18 cellular contexts compared by ENCODE assay signal in genomic region chr3:119318871-119319270, GRCh38. TPM values are rescaled to one million over a fixed set of nuclear protein-coding genes. Genes with fewer than 3 reads are reported as not detected.
DNase-seq lines count a peak whose midpoint lies in the region; ATAC-seq, FAIRE-seq and TF ChIP-seq lines count a peak whose summit lies in the region.
"Had no signal": no experiment of that assay in that cellular context is flagged by ENCODE, and none has a peak within 500 bp of the region (broad histone marks: within the 10 kb centered on the region; RNA-seq: fewer than 3 reads in every experiment).

No MANE protein-coding gene starts in this region.

- no peak overlapping the region for H3K27ac ChIP-seq in IMR-90 (ENCODE audit: insufficient read depth, low read length)
- H3K27ac ChIP-seq in mammary epithelial cell (ENCODE audit: insufficient read depth, low read depth, low read length) = no peak overlapping the region
- H3K27ac ChIP-seq: C4-2B, gastrocnemius medialis had no signal

- H3K4me1 ChIP-seq in IMR-90 (ENCODE audit: control insufficient read depth, insufficient read depth, low read length) (peaks cover 4% of the 10 kb centered on the region; the same call in 1 of the 2 replicates), adipocyte (ENCODE audit: control insufficient read depth, insufficient read depth, low read length) (peaks cover 17% of the 10 kb centered on the region), mammary epithelial cell (ENCODE audit: insufficient read depth, low read length) (peaks cover 19% of the 10 kb centered on the region)

- peak; percentile 62 for DNase-seq in AG04449 (ENCODE audit: low read depth, low spot score)
- peak; percentile 73 for DNase-seq in IMR-90
- peak; percentile 79 for DNase-seq in adipocyte (ENCODE audit: low read depth)
- peak; percentile 67 for DNase-seq in fibroblast of the aortic adventitia (ENCODE audit: low read depth)
- DNase-seq in frontal cortex (ENCODE audit: low spot score in 2 of 2) = no peak
- DNase-seq in NK-92 treated with Interleukin-12 subunit alpha and Interleukin-12 subunit beta, amount 100 ng/mL, for 24 hours (lab: John Stamatoyannopoulos, UW) = no peak
- DNase-seq in mammary epithelial cell = no peak
- DNase-seq in D721Med (ENCODE audit: insufficient read length, low spot score) = no peak
- DNase-seq: activated CD4-positive, alpha-beta T cell treated with anti-CD3 and anti-CD28 coated beads, Interleukin-2, amount 50 U/mL, for 1 hour; amygdala; cerebellar nuclear complex; gastrocnemius medialis; MV-4-11; NCI-H187 treated with DMSO at 0.1 percent for 48 hours; stimulated activated CD4-positive, alpha-beta T cell treated with anti-CD3 and anti-CD28 coated beads, Interleukin-2, amount 100 ng/mL, for 48 hours had no signal

- no peak overlapping the region for H2AK9ac ChIP-seq in IMR-90 (replicated peaks; ENCODE audit: low read depth, low read length, poor library complexity)

- H3K18ac ChIP-seq in IMR-90 (ENCODE audit: low read depth, low read length) = no peak overlapping the region

- H3K4ac ChIP-seq in IMR-90 (ENCODE audit: low read depth, low read length) = no peak overlapping the region

- no peaks in the 10 kb centered on the region for H3K79me2 ChIP-seq in mammary epithelial cell (ENCODE audit: insufficient read depth, low read length)

- H3K27me3 ChIP-seq in IMR-90 (ENCODE audit: control insufficient read depth, insufficient read depth, low read length) (no peaks in the 10 kb centered on the region), adipocyte (replicated peaks; ENCODE audit: control insufficient read depth, insufficient read depth, low read length) (no peaks in the 10 kb centered on the region), mammary epithelial cell (ENCODE audit: insufficient read depth, low read length) (no peaks in the 10 kb centered on the region)
- H3K27me3 ChIP-seq: gastrocnemius medialis had no signal

- H4K91ac ChIP-seq in IMR-90 (ENCODE audit: insufficient read depth, low read depth, low read length) = no peak overlapping the region

- H3K4me2 ChIP-seq in IMR-90 (ENCODE audit: low read depth, low read length) (no peak overlapping the region), mammary epithelial cell (ENCODE audit: insufficient read depth, low read depth, low read length) (no peak overlapping the region)

- no CpG with 5 or more reads among the region's 3 CpGs for WGBS in IMR-90 (ENCODE audit: extremely low coverage in 2 of 2, insufficient read length in 1 of 2), 2 experiments
- WGBS in mammary epithelial cell (ENCODE audit: low coverage, missing lambda C conversion rate) = 89% methylated on average over 3 of the region's 3 CpGs

- no peak overlapping the region for H4K5ac ChIP-seq in IMR-90 (ENCODE audit: low read depth, low read length)

- no peak for TF ChIP-seq POLR2A in IMR-90 (IDR thresholded peaks at IDR 0.05; ENCODE audit: low read depth, low read length)

- no peak overlapping the region for H2AK5ac ChIP-seq in IMR-90 (ENCODE audit: low read depth, low read length)

- BruUV-seq in IMR-90 (replicated peaks; lab: Mats Ljungman, UMichigan) (no TSS peak), mammary epithelial cell (replicated peaks; lab: Mats Ljungman, UMichigan) (no TSS peak)

- dilution Hi-C loops in IMR-90 (cut with HindIII; ENCODE audit: low sequenced_read_pairs, unreplicated experiment) = no loop called here
- dilution Hi-C loops in mammary epithelial cell (cut with HindIII; ENCODE audit: low sequenced_read_pairs) = no loop called here

- peaks cover 5% of the 10 kb centered on the region for H3K36me3 ChIP-seq in IMR-90 (ENCODE audit: control insufficient read depth, insufficient read depth, low read length)
- H3K36me3 ChIP-seq in adipocyte (ENCODE audit: control insufficient read depth, insufficient read depth, low read length, severe bottlenecking) = peaks cover 2% of the 10 kb centered on the region
- no peaks in the 10 kb centered on the region for H3K36me3 ChIP-seq in mammary epithelial cell (ENCODE audit: insufficient read depth, low read length)
- H3K36me3 ChIP-seq: gastrocnemius medialis had no signal

- no peak for FAIRE-seq in frontal cortex (lab: Jason Lieb, UNC)
- no peak for FAIRE-seq in D721Med (lab: Jason Lieb, UNC)
- FAIRE-seq: K562 had no signal

- POLR2A ChIA-PET in AG04449 (lab: Yijun Ruan, JAX) = interaction anchor here (1.9 kb wide), 1 partner anchor 24 kb away, joined by 7 read pairs; the partner anchor contains the start of gene ARHGAP31
- POLR2A ChIA-PET in IMR-90 (lab: Charles Lee; ENCODE audit: unreplicated experiment) = interaction anchor here (0.6 kb wide), 1 partner anchor 12 kb away, joined by 7 read pairs; no protein-coding TSS in a partner anchor

- in situ Hi-C loops in IMR-90 (cut with MboI; ENCODE audit: low sequenced_read_pairs) (no loop called here), mammary epithelial cell (cut with MboI; ENCODE audit: low sequenced_read_pairs in 2 of 2) (no loop called here)

- H3K9me3 ChIP-seq in IMR-90 (ENCODE audit: control insufficient read depth, insufficient read depth, low read length) (no peaks in the 10 kb centered on the region), adipocyte (ENCODE audit: control insufficient read depth, low read length) (no peaks in the 10 kb centered on the region), mammary epithelial cell (replicated peaks; ENCODE audit: insufficient read depth, low read length) (no peaks in the 10 kb centered on the region)
- H3K9me3 ChIP-seq: gastrocnemius medialis had no signal

- peaks cover 6% of the 10 kb centered on the region; the same call in 1 of the 2 replicates for H3K9me1 ChIP-seq in IMR-90 (ENCODE audit: insufficient read depth, low read length)

- H2BK15ac ChIP-seq in IMR-90 (ENCODE audit: low read depth, low read length) = no peak overlapping the region

- H3K23ac ChIP-seq in IMR-90 (ENCODE audit: low read depth, low read length) = no peak overlapping the region

- H2BK5ac ChIP-seq in IMR-90 (ENCODE audit: low read depth, low read length, poor library complexity, severe bottlenecking) = no peak overlapping the region

- TF ChIP-seq RAD21 in IMR-90 (IDR thresholded peaks at IDR 0.05; ENCODE audit: low read length) = no peak

- no peak overlapping the region for H2BK120ac ChIP-seq in IMR-90 (ENCODE audit: low read depth, low read length)

- H2BK20ac ChIP-seq in IMR-90 (ENCODE audit: low read depth, low read length) = no peak overlapping the region

- H3K4me3 ChIP-seq in AG04449 (ENCODE audit: low read depth, low read length) (no peak overlapping the region), IMR-90 (ENCODE audit: insufficient read depth, low read depth, low read length) (no peak overlapping the region), adipocyte (ENCODE audit: low read length) (no peak overlapping the region), fibroblast of the aortic adventitia (ENCODE audit: low read depth, low read length) (no peak overlapping the region), mammary epithelial cell (replicated peaks in 1 of 3; ENCODE audit: insufficient read depth in 1 of 3, low read depth in 2 of 3, low read length in 3 of 3) (no peak overlapping the region)
- H3K4me3 ChIP-seq: gastrocnemius medialis, K562 had no signal

- ATAC-seq in IMR-90 (ENCODE audit: low read depth) = no peak
- ATAC-seq: gastrocnemius medialis; K562; natural killer cell treated with Interleukin-12 subunit alpha and Interleukin-12 subunit beta and Interleukin-15 and Interleukin-18, amount 100 ng/mL, for 72 hours had no signal

- CTCF ChIA-PET in AG04449 (lab: Yijun Ruan, JAX) (interaction anchor here (0.9 to 1.5 kb wide), 2 partner anchors 12 to 78 kb away, joined by 3 to 4 read pairs; partner anchors contain the start of gene B4GALT4), IMR-90 (lab: Yijun Ruan, JAX) (interaction anchor here (0.6 to 0.7 kb wide), 3 partner anchors 11 to 65 kb away, joined by 3 read pairs; no protein-coding TSS in a partner anchor), mammary epithelial cell (lab: Charles Lee; ENCODE audit: low non-redundant PET) (no interaction called here)

- H3K14ac ChIP-seq in IMR-90 (replicated peaks; ENCODE audit: low read depth, low read length) = no peak overlapping the region

- intact Hi-C loops in IMR-90 (cut with micrococcal nuclease) (no loop called here), mammary epithelial cell (cut with micrococcal nuclease) (no loop called here)

- no peak overlapping the region for H3K9ac ChIP-seq in IMR-90 (ENCODE audit: low read depth, low read length)
- H3K9ac ChIP-seq in adipocyte (ENCODE audit: low read length) = no peak overlapping the region
- H3K9ac ChIP-seq in mammary epithelial cell (ENCODE audit: insufficient read depth, low read length) = no peak overlapping the region

- no peaks in the 10 kb centered on the region for H4K20me1 ChIP-seq in IMR-90 (ENCODE audit: insufficient read depth, low read length)
- no peaks in the 10 kb centered on the region for H4K20me1 ChIP-seq in mammary epithelial cell (ENCODE audit: insufficient read depth, low read length)

- peaks cover 34 to 62% of the 10 kb centered on the region in 2 experiments for H3K79me1 ChIP-seq in IMR-90 (ENCODE audit: low read depth in 1 of 2, low read length in 2 of 2)

- H2AFZ ChIP-seq in IMR-90 (replicated peaks; ENCODE audit: low read length, poor library complexity) (no peak overlapping the region), mammary epithelial cell (ENCODE audit: low read depth, low read length) (no peak overlapping the region)

- H4K8ac ChIP-seq in IMR-90 (ENCODE audit: low read depth in 2 of 2, low read length in 2 of 2) = no peak overlapping the region

- H3K56ac ChIP-seq in IMR-90 (ENCODE audit: extremely low read depth, insufficient read depth, low read length) = no peak overlapping the region

- TF ChIP-seq CTCF in AG04449 (IDR thresholded peaks at IDR 0.05; ENCODE audit: insufficient read depth, low read length, missing control alignments) = no peak
- no peak for TF ChIP-seq CTCF in IMR-90 (conservative IDR thresholded peaks at IDR 0.05; ENCODE audit: low read depth, low read length)
- no peak for TF ChIP-seq CTCF in fibroblast of the aortic adventitia (IDR thresholded peaks at IDR 0.05; ENCODE audit: insufficient read depth, low read length)
- TF ChIP-seq CTCF in mammary epithelial cell (conservative IDR thresholded peaks at IDR 0.05 in 1 of 2, IDR thresholded peaks at IDR 0.05 in 1 of 2; ENCODE audit: extremely low read depth in 1 of 2, insufficient read depth in 1 of 2, low read depth in 1 of 2, low read length in 2 of 2) = no peak
- TF ChIP-seq CTCF in D721Med (IDR thresholded peaks at IDR 0.05; ENCODE audit: insufficient read depth, missing control alignments) = no peak

TF ChIP-seq in IMR-90, 13 proteins besides CTCF, POLR2A, EP300 and RAD21 (continues in another document):
- no peak for TF ChIP-seq MAFK (IDR thresholded peaks at IDR 0.05; ENCODE audit: low read depth, low read length)
- no peak for TF ChIP-seq RFX5 (IDR thresholded peaks at IDR 0.05; ENCODE audit: low read depth, low read length)
- TF ChIP-seq BHLHE40 (IDR thresholded peaks at IDR 0.05; ENCODE audit: low read depth, low read length) = no peak

RNA-seq across cellular contexts. Expression of gene ARHGAP31, which starts 24.7 kb away (rescaled TPM):
- 6.6 and 7.5 TPM in 2 replicates for total RNA-seq in IMR-90 (2012; rRNA removed)
- 7.7 and 8.3 TPM in 2 replicates for polyA plus RNA-seq in IMR-90 (2012; rRNA removed)
- polyA plus RNA-seq in IMR-90 (2012; cell fraction: cytosol; rRNA removed) = 2.2 and 2.4 TPM in 2 replicates
- polyA plus RNA-seq in IMR-90 (2012; cell fraction: nucleus; rRNA removed; ENCODE audit: low replicate concordance) = 2.2 and 3.0 TPM in 2 replicates
- 11.4 and 23.5 TPM in 2 replicates for total RNA-seq in fibroblast of the aortic adventitia (ENCODE audit: low replicate concordance)
- 2.0 TPM for total RNA-seq in frontal cortex
- 10 to 100 TPM in 1 of 2 donors, 1 to 10 TPM in 1; 8.7 to 11.5 TPM for total RNA-seq in mammary epithelial cell
- polyA plus RNA-seq in mammary epithelial cell = 3.1 TPM
- polyA minus RNA-seq in mammary epithelial cell = 15.5 TPM

Comparison
In these comparisons a context has a peak if more than half of its experiments do, and no peak if none do; other contexts are left out.
1. DNase-seq: peak in AG04449 (single experiment), IMR-90 (single experiment), adipocyte (single experiment) and fibroblast of the aortic adventitia (single experiment); none in frontal cortex (0 of 2), NK-92 treated with Interleukin-12 subunit alpha and Interleukin-12 subunit beta, amount 100 ng/mL, for 24 hours (single experiment), mammary epithelial cell (single experiment) and D721Med (single experiment).